ENCODE assay signal across 12 cellular contexts in genomic region chr4:109472343-109472761, GRCh38. TPM values are rescaled to one million over a fixed set of nuclear protein-coding genes. Genes with fewer than 3 reads are reported as not detected.
DNase-seq lines count a peak whose midpoint lies in the region; ATAC-seq and TF ChIP-seq lines count a peak whose summit lies in the region.
"Had no signal": no experiment of that assay in that cellular context is flagged by ENCODE, and none has a peak within 500 bp of the region (broad histone marks: within the 10 kb centered on the region; RNA-seq: fewer than 3 reads in every experiment).

No MANE protein-coding gene starts in this region.

- H3K9me3 ChIP-seq in smooth muscle cell (replicated peaks; ENCODE audit: low read depth) = no peaks in the 10 kb centered on the region
- no peaks in the 10 kb centered on the region for H3K9me3 ChIP-seq in CD8-positive, alpha-beta memory T cell (ENCODE audit: low read length)

- POLR2A ChIA-PET in CD8-positive, alpha-beta memory T cell (lab: Charles Lee) = no interaction called here

- H3K27me3 ChIP-seq in smooth muscle cell (ENCODE audit: low read depth) = no peaks in the 10 kb centered on the region
- no peaks in the 10 kb centered on the region for H3K27me3 ChIP-seq in CD8-positive, alpha-beta memory T cell (ENCODE audit: insufficient read depth, low read length, poor library complexity, severe bottlenecking)

- ATAC-seq in activated T-cell treated with anti-CD3 and anti-CD28 coated beads, Interleukin-2, amount 50 U/mL, for 72 hours (replicated peaks in 1 of 2) = peak; percentile 74 to 85
- ATAC-seq in esophagus mucosa (peak; percentile 73), GM21786 (IDR thresholded peaks at IDR 0.05; ENCODE audit: unreplicated experiment) (no peak)

- peak overlapping the region; percentile 17 for H3K4me2 ChIP-seq in smooth muscle cell

- peaks cover 56% of the 10 kb centered on the region for H3K4me1 Mint-ChIP-seq in activated T-cell treated with anti-CD3 and anti-CD28 coated beads, Interleukin-2, amount 50 U/mL, for 72 hours (ENCODE audit: low read depth)
- peaks cover 53 to 77% (median 74%) of the 10 kb centered on the region in 3 donors for H3K4me1 Mint-ChIP-seq in CD8-positive, alpha-beta memory T cell

- H3K4me1 ChIP-seq in smooth muscle cell (ENCODE audit: low read depth) = no peaks in the 10 kb centered on the region
- no peaks in the 10 kb centered on the region for H3K4me1 ChIP-seq in CD8-positive, alpha-beta memory T cell (ENCODE audit: insufficient read depth, low read length)

- peaks cover 98% of the 10 kb centered on the region for H4K20me1 ChIP-seq in smooth muscle cell (ENCODE audit: low read depth)

- peaks cover 93% of the 10 kb centered on the region for H3K79me2 ChIP-seq in smooth muscle cell (ENCODE audit: low read depth)

- no peaks in the 10 kb centered on the region for H3K27me3 Mint-ChIP-seq in activated T-cell treated with anti-CD3 and anti-CD28 coated beads, Interleukin-2, amount 50 U/mL, for 72 hours (ENCODE audit: low read depth)
- H3K27me3 Mint-ChIP-seq in CD8-positive, alpha-beta memory T cell = no peaks in the 10 kb centered on the region
- H3K27me3 Mint-ChIP-seq: activated naive CD4-positive, alpha-beta T cell treated with anti-CD3 and anti-CD28 coated beads, Interleukin-2, amount 50 U/mL, for 24 hours; progenitor cell of endocrine pancreas had no signal

- CTCF ChIA-PET in CD8-positive, alpha-beta memory T cell (lab: Charles Lee) = no interaction called here

- DNase-seq in activated T-cell treated with anti-CD3 and anti-CD28 coated beads, Interleukin-2, amount 50 U/mL, for 72 hours = no peak
- DNase-seq in activated T-cell treated with anti-CD3 and anti-CD28 coated beads for 4 hours = no peak
- peak; percentile 80 for DNase-seq in NCI-H226
- DNase-seq in smooth muscle cell (lab: John Stamatoyannopoulos, UW; ENCODE audit: unreplicated experiment) = no peak
- no peak for DNase-seq in NCI-H2171 treated with DMSO at 0.1 percent for 48 hours (lab: John Stamatoyannopoulos, UW)
- DNase-seq in CD8-positive, alpha-beta memory T cell = no peak
- DNase-seq: C1 segment of cervical spinal cord, NCI-H1694 treated with DMSO at 0.1 percent for 48 hours had no signal

- H2AFZ ChIP-seq in smooth muscle cell (ENCODE audit: low read depth) = no peak overlapping the region

- no peak overlapping the region for H3K27ac Mint-ChIP-seq in activated T-cell treated with anti-CD3 and anti-CD28 coated beads, Interleukin-2, amount 50 U/mL, for 72 hours
- no peak overlapping the region for H3K27ac Mint-ChIP-seq in CD8-positive, alpha-beta memory T cell

- peak overlapping the region; percentile 0 for H3K9ac ChIP-seq in smooth muscle cell (ENCODE audit: low read depth)

- H3K36me3 ChIP-seq in smooth muscle cell (ENCODE audit: low read depth) = peaks cover 3% of the 10 kb centered on the region
- peaks cover 4% of the 10 kb centered on the region for H3K36me3 ChIP-seq in CD8-positive, alpha-beta memory T cell (ENCODE audit: insufficient read depth, low read length)

- no peak overlapping the region for H3K4me3 Mint-ChIP-seq in activated T-cell treated with anti-CD3 and anti-CD28 coated beads, Interleukin-2, amount 50 U/mL, for 72 hours
- no peak overlapping the region for H3K4me3 Mint-ChIP-seq in CD8-positive, alpha-beta memory T cell
- H3K4me3 Mint-ChIP-seq: activated naive CD4-positive, alpha-beta T cell treated with anti-CD3 and anti-CD28 coated beads, Interleukin-2, amount 50 U/mL, for 24 hours had no signal

- WGBS in smooth muscle cell (ENCODE audit: low lambda C conversion rate) = 36% methylated on average over 3 of the region's 3 CpGs

- TF ChIP-seq CTCF in smooth muscle cell (IDR thresholded peaks at IDR 0.05; ENCODE audit: borderline replicate concordance, insufficient read depth, poor library complexity, severe bottlenecking) = no peak

- H3K4me3 ChIP-seq in smooth muscle cell = no peak overlapping the region
- no peak overlapping the region for H3K4me3 ChIP-seq in CD8-positive, alpha-beta memory T cell (ENCODE audit: low read length)

- peaks cover 1 to 16% of the 10 kb centered on the region in 2 donors for H3K36me3 Mint-ChIP-seq in activated T-cell treated with anti-CD3 and anti-CD28 coated beads, Interleukin-2, amount 50 U/mL, for 72 hours (ENCODE audit: insufficient read depth in 2 of 2)
- H3K36me3 Mint-ChIP-seq in CD8-positive, alpha-beta memory T cell = peaks cover 4 to 62% (median 21%) of the 10 kb centered on the region in 3 donors

- H3K9me3 Mint-ChIP-seq in activated T-cell treated with anti-CD3 and anti-CD28 coated beads, Interleukin-2, amount 50 U/mL, for 72 hours = no peaks in the 10 kb centered on the region
- H3K9me3 Mint-ChIP-seq in CD8-positive, alpha-beta memory T cell = no peaks in the 10 kb centered on the region
- H3K9me3 Mint-ChIP-seq: activated naive CD4-positive, alpha-beta T cell treated with anti-CD3 and anti-CD28 coated beads, Interleukin-2, amount 50 U/mL, for 24 hours had no signal

- peak overlapping the region; percentile 74 for H3K27ac ChIP-seq in smooth muscle cell (ENCODE audit: low read depth)
- H3K27ac ChIP-seq in CD8-positive, alpha-beta memory T cell (ENCODE audit: low read depth, low read length) = no peak overlapping the region

- no peaks in the 10 kb centered on the region for H3F3A ChIP-seq in smooth muscle cell (ENCODE audit: low read depth)

RNA-seq across cellular contexts. Expression of gene SEC24B, which starts 38.7 kb away (rescaled TPM):
- total RNA-seq in activated T-cell treated with anti-CD3 and anti-CD28 coated beads, Interleukin-2, amount 50 U/mL, for 72 hours = 10 to 100 TPM; 25.0 to 25.8 TPM
- total RNA-seq in esophagus mucosa (23.1 TPM), smooth muscle cell (50.5 and 57.5 TPM in 2 replicates)
- polyA plus RNA-seq in smooth muscle cell = 18.3 and 20.5 TPM in 2 replicates
- total RNA-seq in CD8-positive, alpha-beta memory T cell = 10 to 100 TPM; 27.7 to 29.5 TPM
- polyA plus RNA-seq in CD8-positive, alpha-beta memory T cell = 17.6 TPM
